In genomic region chr6:142848156-142848555, GRCh38 we compare ENCODE assay signal across 17 cellular contexts.
A peak's percentile ranks its signal among the peaks of the same experiment; 100 is the strongest.
DNase-seq lines count a peak whose midpoint lies in the region; ATAC-seq, FAIRE-seq and TF ChIP-seq lines count a peak whose summit lies in the region.
"Had no signal": no experiment of that assay in that cellular context is flagged by ENCODE, and none has a peak within 500 bp of the region (broad histone marks: within the 10 kb centered on the region; RNA-seq: fewer than 3 reads in every experiment).

No MANE protein-coding gene starts in this region.

- POLR2A ChIA-PET in activated CD4-positive, alpha-beta T cell treated with anti-CD3 and anti-CD28 coated beads for 36 hours (lab: Charles Lee): no interaction called here
- POLR2A ChIA-PET in activated CD4-positive, alpha-beta T cell treated with anti-CD3 and anti-CD28 coated beads, Interleukin-2, amount 10 ng/mL, durations not matched to agents 7 days and 5 days (lab: Charles Lee): no interaction called here

- no peak for DNase-seq in activated CD4-positive, alpha-beta T cell treated with anti-CD3 and anti-CD28 coated beads for 36 hours
- DNase-seq in activated CD4-positive, alpha-beta T cell treated with anti-CD3 and anti-CD28 coated beads, Interleukin-2, amount 10 ng/mL, durations not matched to agents 7 days and 5 days: no peak
- DNase-seq in GM19239 (ENCODE audit: insufficient read length, low spot score) (no peak), osteocyte (ENCODE audit: extremely low spot score, unreplicated experiment) (no peak), KG1 (lab: John Stamatoyannopoulos, UW) (no peak), amygdala (lab: John Stamatoyannopoulos, UW) (no peak), SKM-1 (lab: John Stamatoyannopoulos, UW; ENCODE audit: unreplicated experiment) (no peak)
- DNase-seq in activated T-helper 1 cell treated with anti-CD3 and anti-CD28 coated beads, Interleukin-12 subunit alpha, Interleukin-12 subunit beta, Interleukin-2, Interleukin-4 antibody, amounts not matched to agents 30 ng/mL and 10 ng/mL and 1 ng/mL, durations not matched to agents 14 hours and 24 hours and 36 hours (ENCODE audit: low spot score): no peak
- DNase-seq: activated T-cell treated with anti-CD3 and anti-CD28 coated beads, Interleukin-2, amount 50 U/mL, for 1 hour; COR-L47; dermis blood vessel endothelial cell; GDM1; kidney glomerular epithelial cell; mucosa of descending colon; NCI-H187 treated with DMSO at 0.1 percent for 48 hours; NCI-H510A had no signal

- peak overlapping the region; percentile 61 for H3K27ac Mint-ChIP-seq in activated CD4-positive, alpha-beta T cell treated with anti-CD3 and anti-CD28 coated beads for 36 hours
- no peak overlapping the region for H3K27ac Mint-ChIP-seq in activated CD4-positive, alpha-beta T cell treated with anti-CD3 and anti-CD28 coated beads, Interleukin-2, amount 10 ng/mL, durations not matched to agents 7 days and 5 days
- H3K27ac Mint-ChIP-seq in activated T-helper 1 cell treated with anti-CD3 and anti-CD28 coated beads, Interleukin-12 subunit alpha, Interleukin-12 subunit beta, Interleukin-2, Interleukin-4 antibody, amounts not matched to agents 30 ng/mL and 10 ng/mL and 1 ng/mL, durations not matched to agents 14 hours and 24 hours and 36 hours: peak overlapping the region; percentile 14
- peak overlapping the region; percentile 95 for H3K27ac Mint-ChIP-seq in osteocyte (ENCODE audit: unreplicated experiment)

- H3K36me3 Mint-ChIP-seq in activated CD4-positive, alpha-beta T cell treated with anti-CD3 and anti-CD28 coated beads for 36 hours (ENCODE audit: low read depth): peaks cover 8% of the 10 kb centered on the region
- H3K36me3 Mint-ChIP-seq in activated CD4-positive, alpha-beta T cell treated with anti-CD3 and anti-CD28 coated beads, Interleukin-2, amount 10 ng/mL, durations not matched to agents 7 days and 5 days (ENCODE audit: low read depth): peaks cover 20% of the 10 kb centered on the region
- peaks cover 6% of the 10 kb centered on the region for H3K36me3 Mint-ChIP-seq in activated T-helper 1 cell treated with anti-CD3 and anti-CD28 coated beads, Interleukin-12 subunit alpha, Interleukin-12 subunit beta, Interleukin-2, Interleukin-4 antibody, amounts not matched to agents 30 ng/mL and 10 ng/mL and 1 ng/mL, durations not matched to agents 14 hours and 24 hours and 36 hours (ENCODE audit: low read depth)
- no peaks in the 10 kb centered on the region for H3K36me3 Mint-ChIP-seq in osteocyte (ENCODE audit: unreplicated experiment)

- no peak for ATAC-seq in activated CD4-positive, alpha-beta T cell treated with anti-CD3 and anti-CD28 coated beads for 36 hours
- ATAC-seq: activated CD4-positive, CD25-positive, alpha-beta regulatory T cell treated with anti-CD3 and anti-CD28 coated beads, Interleukin-2, amount 50 U/mL, for 24 hours had no signal

- H3K9me3 Mint-ChIP-seq in activated CD4-positive, alpha-beta T cell treated with anti-CD3 and anti-CD28 coated beads for 36 hours (ENCODE audit: low read depth): no peaks in the 10 kb centered on the region
- H3K9me3 Mint-ChIP-seq in activated CD4-positive, alpha-beta T cell treated with anti-CD3 and anti-CD28 coated beads, Interleukin-2, amount 10 ng/mL, durations not matched to agents 7 days and 5 days: no peaks in the 10 kb centered on the region
- no peaks in the 10 kb centered on the region for H3K9me3 Mint-ChIP-seq in activated T-helper 1 cell treated with anti-CD3 and anti-CD28 coated beads, Interleukin-12 subunit alpha, Interleukin-12 subunit beta, Interleukin-2, Interleukin-4 antibody, amounts not matched to agents 30 ng/mL and 10 ng/mL and 1 ng/mL, durations not matched to agents 14 hours and 24 hours and 36 hours
- no peaks in the 10 kb centered on the region for H3K9me3 Mint-ChIP-seq in osteocyte (ENCODE audit: unreplicated experiment)

- peak; percentile 63 for FAIRE-seq in GM19239 (lab: Jason Lieb, UNC)

- no peaks in the 10 kb centered on the region for H3K27me3 Mint-ChIP-seq in activated CD4-positive, alpha-beta T cell treated with anti-CD3 and anti-CD28 coated beads for 36 hours
- no peaks in the 10 kb centered on the region for H3K27me3 Mint-ChIP-seq in activated CD4-positive, alpha-beta T cell treated with anti-CD3 and anti-CD28 coated beads, Interleukin-2, amount 10 ng/mL, durations not matched to agents 7 days and 5 days
- no peaks in the 10 kb centered on the region for H3K27me3 Mint-ChIP-seq in activated T-helper 1 cell treated with anti-CD3 and anti-CD28 coated beads, Interleukin-12 subunit alpha, Interleukin-12 subunit beta, Interleukin-2, Interleukin-4 antibody, amounts not matched to agents 30 ng/mL and 10 ng/mL and 1 ng/mL, durations not matched to agents 14 hours and 24 hours and 36 hours (ENCODE audit: insufficient read depth)
- no peaks in the 10 kb centered on the region for H3K27me3 Mint-ChIP-seq in osteocyte (ENCODE audit: unreplicated experiment)

- peaks cover 95% of the 10 kb centered on the region for H3K4me1 Mint-ChIP-seq in activated CD4-positive, alpha-beta T cell treated with anti-CD3 and anti-CD28 coated beads for 36 hours
- peaks cover 93% of the 10 kb centered on the region for H3K4me1 Mint-ChIP-seq in activated CD4-positive, alpha-beta T cell treated with anti-CD3 and anti-CD28 coated beads, Interleukin-2, amount 10 ng/mL, durations not matched to agents 7 days and 5 days
- H3K4me1 Mint-ChIP-seq in activated T-helper 1 cell treated with anti-CD3 and anti-CD28 coated beads, Interleukin-12 subunit alpha, Interleukin-12 subunit beta, Interleukin-2, Interleukin-4 antibody, amounts not matched to agents 30 ng/mL and 10 ng/mL and 1 ng/mL, durations not matched to agents 14 hours and 24 hours and 36 hours (ENCODE audit: low read depth): peaks cover 91% of the 10 kb centered on the region
- H3K4me1 Mint-ChIP-seq in osteocyte (ENCODE audit: unreplicated experiment): peaks cover 90% of the 10 kb centered on the region

- intact Hi-C loops in activated CD4-positive, alpha-beta T cell treated with anti-CD3 and anti-CD28 coated beads for 36 hours (cut with DNase I, micrococcal nuclease): no loop called here
- intact Hi-C loops in activated T-helper 1 cell treated with anti-CD3 and anti-CD28 coated beads, Interleukin-12 subunit alpha, Interleukin-12 subunit beta, Interleukin-2, Interleukin-4 antibody, amounts not matched to agents 30 ng/mL and 10 ng/mL and 1 ng/mL, durations not matched to agents 14 hours and 24 hours and 36 hours (cut with micrococcal nuclease): loop anchor here (10.0 kb wide), 3 partner anchors 697 to 1497 kb away; partner anchors contain the start of genes NMBR and VTA1

- CTCF ChIA-PET in activated CD4-positive, alpha-beta T cell treated with anti-CD3 and anti-CD28 coated beads for 36 hours (lab: Charles Lee): interaction anchor here (0.6 to 1.5 kb wide), 5 partner anchors 14 to 402 kb away, joined by 3 read pairs; no protein-coding TSS in a partner anchor
- CTCF ChIA-PET in activated CD4-positive, alpha-beta T cell treated with anti-CD3 and anti-CD28 coated beads, Interleukin-2, amount 10 ng/mL, durations not matched to agents 7 days and 5 days (lab: Charles Lee): interaction anchor here (2.2 kb wide), 1 partner anchor 11 kb away, joined by 5 read pairs; no protein-coding TSS in a partner anchor

- H3K4me3 Mint-ChIP-seq in activated CD4-positive, alpha-beta T cell treated with anti-CD3 and anti-CD28 coated beads for 36 hours: no peak overlapping the region
- H3K4me3 Mint-ChIP-seq in activated CD4-positive, alpha-beta T cell treated with anti-CD3 and anti-CD28 coated beads, Interleukin-2, amount 10 ng/mL, durations not matched to agents 7 days and 5 days: no peak overlapping the region
- H3K4me3 Mint-ChIP-seq in activated T-helper 1 cell treated with anti-CD3 and anti-CD28 coated beads, Interleukin-12 subunit alpha, Interleukin-12 subunit beta, Interleukin-2, Interleukin-4 antibody, amounts not matched to agents 30 ng/mL and 10 ng/mL and 1 ng/mL, durations not matched to agents 14 hours and 24 hours and 36 hours: no peak overlapping the region
- H3K4me3 Mint-ChIP-seq in osteocyte (ENCODE audit: unreplicated experiment): no peak overlapping the region

- TF ChIP-seq CTCF in osteocyte (IDR thresholded peaks at IDR 0.05): no peak
